ENCODE assay signal across 16 cellular contexts in the genomic region with DNA sequence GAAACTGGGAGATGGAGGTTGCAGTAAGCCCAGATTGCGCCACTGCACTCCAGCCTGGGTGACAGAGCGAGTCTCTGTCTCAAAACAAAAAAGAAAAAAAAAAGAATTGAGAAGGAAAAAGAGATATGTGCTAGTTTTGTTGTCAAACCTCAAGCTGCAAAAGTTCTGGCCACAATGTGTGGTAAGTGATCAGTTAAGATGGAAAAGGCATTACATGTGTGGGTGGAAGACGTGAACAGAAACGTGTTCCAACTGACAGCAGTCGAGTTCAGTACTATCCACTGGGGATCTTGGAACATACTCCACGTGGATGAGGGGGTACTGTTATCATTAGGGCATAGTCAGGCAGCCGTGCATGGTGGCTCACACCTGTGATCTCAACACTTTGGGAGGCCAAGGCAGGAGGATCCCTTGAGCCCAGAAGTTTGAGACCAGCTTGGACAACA. TPM values are rescaled to one million over a fixed set of nuclear protein-coding genes. Genes with fewer than 3 reads are reported as not detected.
DNase-seq lines count a peak whose midpoint lies in the region; ATAC-seq and TF ChIP-seq lines count a peak whose summit lies in the region.
"Had no signal": no experiment of that assay in that cellular context is flagged by ENCODE, and none has a peak within 500 bp of the region (broad histone marks: within the 10 kb centered on the region; RNA-seq: fewer than 3 reads in every experiment).

No MANE protein-coding gene starts in this region.

- H3K4me1 Mint-ChIP-seq in CD8-positive, alpha-beta memory T cell: peaks cover 90 to 100% (median 98%) of the 10 kb centered on the region in 3 donors
- peaks cover 95% of the 10 kb centered on the region for H3K4me1 Mint-ChIP-seq in activated T-helper 1 cell treated with anti-CD3 and anti-CD28 coated beads, Interleukin-12 subunit alpha, Interleukin-12 subunit beta, Interleukin-2, Interleukin-4 antibody, amounts not matched to agents 30 ng/mL and 10 ng/mL and 1 ng/mL, durations not matched to agents 14 hours and 24 hours and 36 hours (ENCODE audit: low read depth)
- peaks cover 69 to 99% (median 94%) of the 10 kb centered on the region in 7 donors for H3K4me1 Mint-ChIP-seq in naive thymus-derived CD4-positive, alpha-beta T cell

- H3K36me3 Mint-ChIP-seq in CD8-positive, alpha-beta memory T cell: peaks cover 5 to 22% (median 11%) of the 10 kb centered on the region in 3 donors
- peaks cover 42% of the 10 kb centered on the region for H3K36me3 Mint-ChIP-seq in activated T-helper 1 cell treated with anti-CD3 and anti-CD28 coated beads, Interleukin-12 subunit alpha, Interleukin-12 subunit beta, Interleukin-2, Interleukin-4 antibody, amounts not matched to agents 30 ng/mL and 10 ng/mL and 1 ng/mL, durations not matched to agents 14 hours and 24 hours and 36 hours (ENCODE audit: low read depth)
- H3K36me3 Mint-ChIP-seq in naive thymus-derived CD4-positive, alpha-beta T cell: peaks cover 0 to 71% (median 16%) of the 10 kb centered on the region in 5 donors

- no peaks in the 10 kb centered on the region for H3K9me3 ChIP-seq in CD8-positive, alpha-beta memory T cell (ENCODE audit: low read length)
- no peaks in the 10 kb centered on the region for H3K9me3 ChIP-seq in KOPT-K1 (ENCODE audit: insufficient read depth, low read length, poor library complexity, severe bottlenecking)
- H3K9me3 ChIP-seq in naive thymus-derived CD4-positive, alpha-beta T cell (ENCODE audit: control insufficient read depth in 2 of 3, low read length in 3 of 3): no peaks in the 10 kb centered on the region
- H3K9me3 ChIP-seq in ascending aorta: peaks cover 0 to 4% of the 10 kb centered on the region in 2 donors
- H3K9me3 ChIP-seq: adrenal gland, right atrium auricular region, SK-N-SH, suprapubic skin had no signal

- TF ChIP-seq CTCF in ascending aorta (IDR thresholded peaks at IDR 0.05): no peak

- H3K9me3 Mint-ChIP-seq in CD8-positive, alpha-beta memory T cell: no peaks in the 10 kb centered on the region
- peaks cover 20% of the 10 kb centered on the region for H3K9me3 Mint-ChIP-seq in activated T-helper 1 cell treated with anti-CD3 and anti-CD28 coated beads, Interleukin-12 subunit alpha, Interleukin-12 subunit beta, Interleukin-2, Interleukin-4 antibody, amounts not matched to agents 30 ng/mL and 10 ng/mL and 1 ng/mL, durations not matched to agents 14 hours and 24 hours and 36 hours
- H3K9me3 Mint-ChIP-seq in naive thymus-derived CD4-positive, alpha-beta T cell: peaks cover 0 to 18% (median 2%) of the 10 kb centered on the region in 11 donors
- H3K9me3 Mint-ChIP-seq: neural crest cell had no signal

- CTCF ChIA-PET in CD8-positive, alpha-beta memory T cell (lab: Charles Lee): interaction anchor here (0.8 to 4.3 kb wide), 9 partner anchors 12 to 59 kb away, joined by 3 to 37 read pairs (median 6); partner anchors contain the start of gene GPR68
- CTCF ChIA-PET in naive thymus-derived CD4-positive, alpha-beta T cell (lab: Charles Lee): interaction anchor here (0.7 to 1.9 kb wide), 5 partner anchors 15 to 188 kb away, joined by 3 to 7 read pairs (median 4); no protein-coding TSS in a partner anchor

- H3K27ac Mint-ChIP-seq in CD8-positive, alpha-beta memory T cell: peak overlapping the region; percentile 87 to 99 (median 98)
- peak overlapping the region; percentile 100 for H3K27ac Mint-ChIP-seq in activated T-helper 1 cell treated with anti-CD3 and anti-CD28 coated beads, Interleukin-12 subunit alpha, Interleukin-12 subunit beta, Interleukin-2, Interleukin-4 antibody, amounts not matched to agents 30 ng/mL and 10 ng/mL and 1 ng/mL, durations not matched to agents 14 hours and 24 hours and 36 hours
- peak overlapping the region in 5 of 9 donors; percentile 6 to 98 (median 72) for H3K27ac Mint-ChIP-seq in naive thymus-derived CD4-positive, alpha-beta T cell

- H3K36me3 ChIP-seq in CD8-positive, alpha-beta memory T cell (ENCODE audit: insufficient read depth, low read length): no peaks in the 10 kb centered on the region
- H3K36me3 ChIP-seq in KOPT-K1 (ENCODE audit: insufficient read depth, low read length) (peaks cover 23% of the 10 kb centered on the region), ascending aorta (peaks cover 7 to 23% of the 10 kb centered on the region in 2 donors)
- peaks cover 0 to 3% (median 0%) of the 10 kb centered on the region in 3 experiments for H3K36me3 ChIP-seq in naive thymus-derived CD4-positive, alpha-beta T cell (ENCODE audit: control insufficient read depth in 2 of 3, insufficient read depth in 3 of 3, low read length in 3 of 3)

- H3K4me3 ChIP-seq in CD8-positive, alpha-beta memory T cell (ENCODE audit: low read length): no peak overlapping the region
- H3K4me3 ChIP-seq in naive thymus-derived CD4-positive, alpha-beta T cell (ENCODE audit: low read length): no peak overlapping the region
- no peak overlapping the region for H3K4me3 ChIP-seq in ascending aorta
- H3K4me3 ChIP-seq: adrenal gland, coronary artery, right atrium auricular region, suprapubic skin had no signal

- H3K4me1 ChIP-seq in CD8-positive, alpha-beta memory T cell (ENCODE audit: insufficient read depth, low read length): peaks cover 88% of the 10 kb centered on the region
- peaks cover 81 to 82% of the 10 kb centered on the region in 2 donors for H3K4me1 ChIP-seq in naive thymus-derived CD4-positive, alpha-beta T cell (ENCODE audit: control insufficient read depth in 2 of 2, insufficient read depth in 2 of 2, low read length in 2 of 2)
- no peaks in the 10 kb centered on the region for H3K4me1 ChIP-seq in ascending aorta
- H3K4me1 ChIP-seq: adrenal gland, suprapubic skin had no signal

- POLR2A ChIA-PET in CD8-positive, alpha-beta memory T cell (lab: Charles Lee): interaction anchor here (0.8 to 4.6 kb wide), 7 partner anchors 8 to 35 kb away, joined by 3 to 88 read pairs (median 3); partner anchors contain the start of gene GPR68
- POLR2A ChIA-PET in naive thymus-derived CD4-positive, alpha-beta T cell (lab: Charles Lee): interaction anchor here (1.0 to 5.5 kb wide), 5 partner anchors 17 to 59 kb away, joined by 3 to 103 read pairs (median 7); partner anchors contain the start of gene GPR68

- ATAC-seq in naive thymus-derived CD4-positive, alpha-beta T cell: no peak

- peak in 2 of 5 donors; percentile 62 to 64 for DNase-seq in CD8-positive, alpha-beta memory T cell
- DNase-seq in activated T-helper 1 cell treated with anti-CD3 and anti-CD28 coated beads, Interleukin-12 subunit alpha, Interleukin-12 subunit beta, Interleukin-2, Interleukin-4 antibody, amounts not matched to agents 30 ng/mL and 10 ng/mL and 1 ng/mL, durations not matched to agents 14 hours and 24 hours and 36 hours (ENCODE audit: low spot score): no peak
- DNase-seq in naive thymus-derived CD4-positive, alpha-beta T cell: peak in 1 of 9 donors; percentile 38
- DNase-seq in ascending aorta (ENCODE audit: low spot score in 2 of 2): no peak
- no peak for DNase-seq in H4 (ENCODE audit: low spot score)
- DNase-seq in NCI-H1436 treated with DMSO at 0.1 percent for 48 hours (lab: John Stamatoyannopoulos, UW): no peak
- DNase-seq: adrenal gland, COR-L47, hypothalamus, NCI-H2107, SK-N-SH had no signal

- peaks cover 0 to 1% of the 10 kb centered on the region in 2 donors for H3K27me3 Mint-ChIP-seq in CD8-positive, alpha-beta memory T cell
- H3K27me3 Mint-ChIP-seq in activated T-helper 1 cell treated with anti-CD3 and anti-CD28 coated beads, Interleukin-12 subunit alpha, Interleukin-12 subunit beta, Interleukin-2, Interleukin-4 antibody, amounts not matched to agents 30 ng/mL and 10 ng/mL and 1 ng/mL, durations not matched to agents 14 hours and 24 hours and 36 hours (ENCODE audit: insufficient read depth): no peaks in the 10 kb centered on the region
- no peaks in the 10 kb centered on the region for H3K27me3 Mint-ChIP-seq in naive thymus-derived CD4-positive, alpha-beta T cell

- peak overlapping the region; percentile 58 for H3K27ac ChIP-seq in CD8-positive, alpha-beta memory T cell (ENCODE audit: low read depth, low read length)
- peak overlapping the region; percentile 82 for H3K27ac ChIP-seq in KOPT-K1 (ENCODE audit: low read depth, low read length, poor library complexity, severe bottlenecking)
- no peak overlapping the region for H3K27ac ChIP-seq in naive thymus-derived CD4-positive, alpha-beta T cell (ENCODE audit: low read depth, low read length)
- no peak overlapping the region for H3K27ac ChIP-seq in ascending aorta
- H3K27ac ChIP-seq: adrenal gland, coronary artery, right atrium auricular region, suprapubic skin had no signal

- intact Hi-C loops in activated T-helper 1 cell treated with anti-CD3 and anti-CD28 coated beads, Interleukin-12 subunit alpha, Interleukin-12 subunit beta, Interleukin-2, Interleukin-4 antibody, amounts not matched to agents 30 ng/mL and 10 ng/mL and 1 ng/mL, durations not matched to agents 14 hours and 24 hours and 36 hours (cut with micrococcal nuclease): loop anchor here (2.0 to 10.0 kb wide), 5 partner anchors 20 to 638 kb away; partner anchors contain the start of gene TC2N
- intact Hi-C loops in naive thymus-derived CD4-positive, alpha-beta T cell (cut with micrococcal nuclease): no loop called here
- intact Hi-C loops in ascending aorta (cut with DNase I): no loop called here

- peak overlapping the region; percentile 29 to 89 (median 85) for H3K4me3 Mint-ChIP-seq in CD8-positive, alpha-beta memory T cell
- peak overlapping the region; percentile 80 for H3K4me3 Mint-ChIP-seq in activated T-helper 1 cell treated with anti-CD3 and anti-CD28 coated beads, Interleukin-12 subunit alpha, Interleukin-12 subunit beta, Interleukin-2, Interleukin-4 antibody, amounts not matched to agents 30 ng/mL and 10 ng/mL and 1 ng/mL, durations not matched to agents 14 hours and 24 hours and 36 hours
- H3K4me3 Mint-ChIP-seq in naive thymus-derived CD4-positive, alpha-beta T cell: peak overlapping the region; percentile 26 to 87 (median 70)
- H3K4me3 Mint-ChIP-seq: neural crest cell had no signal

- H3K27me3 ChIP-seq in CD8-positive, alpha-beta memory T cell (ENCODE audit: insufficient read depth, low read length, poor library complexity, severe bottlenecking): no peaks in the 10 kb centered on the region
- H3K27me3 ChIP-seq in naive thymus-derived CD4-positive, alpha-beta T cell (ENCODE audit: control insufficient read depth in 2 of 2, insufficient read depth in 2 of 2, low read length in 2 of 2): no peaks in the 10 kb centered on the region
- H3K27me3 ChIP-seq in ascending aorta: no peaks in the 10 kb centered on the region
- H3K27me3 ChIP-seq: adrenal gland, right atrium auricular region, suprapubic skin had no signal

RNA-seq across cellular contexts. Expression of gene GPR68, which starts 17.3 kb away (rescaled TPM):
- 10 to 100 TPM; 14.2 to 15.4 TPM for total RNA-seq in CD8-positive, alpha-beta memory T cell
- 22.7 TPM for polyA plus RNA-seq in CD8-positive, alpha-beta memory T cell
- 4.5 and 5.4 TPM in 2 replicates for total RNA-seq in activated T-helper 1 cell treated with anti-CD3 and anti-CD28 coated beads, Interleukin-12 subunit alpha, Interleukin-12 subunit beta, Interleukin-2, Interleukin-4 antibody, amounts not matched to agents 30 ng/mL and 10 ng/mL and 1 ng/mL, durations not matched to agents 14 hours and 24 hours and 36 hours
- 10 to 100 TPM in 1 of 5 experiments, 1 to 10 TPM in 3, under 1 TPM in 1; 0.86 to 38.6 (median 2.3) TPM for total RNA-seq in naive thymus-derived CD4-positive, alpha-beta T cell
- under 1 TPM in 1 of 2 donors, not detected in 1; 0.67 TPM for polyA plus RNA-seq in naive thymus-derived CD4-positive, alpha-beta T cell
- not detected for total RNA-seq in ascending aorta
- 0.04 TPM in 1 of 2 replicates, not detected in the other for total RNA-seq in H4 (2014; rRNA removed; shearing (Covaris generic))

Comparison
In these comparisons a context has a peak if more than half of its experiments do, and no peak if none do; other contexts are left out.
1. H3K27ac ChIP-seq: peak in CD8-positive, alpha-beta memory T cell (single experiment) and KOPT-K1 (single experiment); none in naive thymus-derived CD4-positive, alpha-beta T cell (single experiment) and ascending aorta (0 of 2).
2. Peak in every context shown above with its lines, with median percentiles within 50 percentile points of each other: H3K27ac Mint-ChIP-seq and H3K4me3 Mint-ChIP-seq.